Comparison of ENCODE assay signal across 11 cellular contexts in the genomic region with DNA sequence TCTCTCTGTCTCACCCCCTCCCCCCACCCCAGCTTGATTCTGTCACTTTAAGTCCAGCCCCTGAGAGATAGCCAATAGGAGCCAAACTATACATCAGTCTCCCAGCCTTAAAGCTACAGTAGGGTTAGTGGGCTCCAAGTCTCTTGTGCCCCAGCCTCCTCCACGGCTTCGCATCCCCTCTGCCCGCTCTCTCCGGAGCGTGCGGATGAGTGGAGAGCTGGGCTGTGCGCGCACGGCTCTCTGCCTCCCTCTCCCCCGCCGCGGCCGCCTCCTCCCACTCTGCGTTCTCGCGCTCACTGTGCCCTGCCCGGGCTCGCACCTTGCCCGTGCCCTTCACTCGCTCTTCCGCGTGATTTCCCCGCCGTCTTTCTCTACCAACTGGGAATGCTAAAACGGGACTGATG. TPM values are rescaled to one million over a fixed set of nuclear protein-coding genes. Genes with fewer than 3 reads are reported as not detected.
DNase-seq lines count a peak whose midpoint lies in the region; ATAC-seq and TF ChIP-seq lines count a peak whose summit lies in the region.
"Had no signal": no experiment of that assay in that cellular context is flagged by ENCODE, and none has a peak within 500 bp of the region (broad histone marks: within the 10 kb centered on the region; RNA-seq: fewer than 3 reads in every experiment).

A gene (plus strand): TSS at position 137 of the 404 bp plus-strand sequence. CDS start 265 bp downstream, at position 402.

- H2AFZ ChIP-seq in osteoblast (ENCODE audit: low read length), result no peak within 1 kb of the TSS

- H3K27ac ChIP-seq in osteoblast (ENCODE audit: low read depth, low read length), result no peak within 1 kb of the TSS
- no peak within 1 kb of the TSS for H3K27ac ChIP-seq in colonic mucosa
- H3K27ac ChIP-seq: HL-60 had no signal

- H3K36me3 Mint-ChIP-seq in activated CD4-positive, alpha-beta memory T cell treated with anti-CD3 and anti-CD28 coated beads for 36 hours, result no peaks in the 10 kb centered on the region

- H3K4me3 ChIP-seq in NT2/D1 (ENCODE audit: insufficient read length, low read depth) (peak within 1 kb of the TSS; percentile 59), fibroblast of pulmonary artery (replicated peaks; ENCODE audit: low read depth, low read length) (peak within 1 kb of the TSS; percentile 22), osteoblast (ENCODE audit: insufficient read depth, low read length) (no peak within 1 kb of the TSS), colonic mucosa (no peak within 1 kb of the TSS)

- POLR2A ChIA-PET in activated CD4-positive, alpha-beta memory T cell treated with anti-CD3 and anti-CD28 coated beads for 36 hours (lab: Charles Lee), result no interaction called here

- no peaks in the 10 kb centered on the region for H3K36me3 ChIP-seq in NT2/D1 (ENCODE audit: insufficient read depth, insufficient read length, low read length)
- H3K36me3 ChIP-seq in osteoblast (ENCODE audit: insufficient read depth, low read length), result no peaks in the 10 kb centered on the region
- H3K36me3 ChIP-seq in colonic mucosa, result no peaks in the 10 kb centered on the region

- no peaks in the 10 kb centered on the region for H3K9me3 ChIP-seq in NT2/D1 (ENCODE audit: insufficient read depth, low read length)
- no peaks in the 10 kb centered on the region for H3K9me3 ChIP-seq in osteoblast (ENCODE audit: low read depth, low read length)
- no peaks in the 10 kb centered on the region for H3K9me3 ChIP-seq in colonic mucosa

- H3K4me1 ChIP-seq in NT2/D1 (ENCODE audit: insufficient read depth, insufficient read length) (no peaks in the 10 kb centered on the region), osteoblast (ENCODE audit: insufficient read depth, low read length) (no peaks in the 10 kb centered on the region), colonic mucosa (no peaks in the 10 kb centered on the region)

- DNase-seq in ELF-1 (ENCODE audit: low read depth, low spot score) (peak; percentile 64), NT2/D1 (ENCODE audit: low read depth, low spot score) (peak; percentile 54), fibroblast of pulmonary artery (ENCODE audit: low read depth) (peak; percentile 13), osteoblast (ENCODE audit: insufficient read length, low spot score, missing footprints) (no peak), glomerular visceral epithelial cell (ENCODE audit: extremely low spot score) (no peak), colonic mucosa (no peak)
- DNase-seq in activated CD4-positive, alpha-beta memory T cell treated with anti-CD3 and anti-CD28 coated beads for 36 hours, result no peak

- intact Hi-C loops in colonic mucosa (cut with DNase I), result no loop called here
- intact Hi-C loops in activated CD4-positive, alpha-beta memory T cell treated with anti-CD3 and anti-CD28 coated beads for 36 hours (cut with micrococcal nuclease), result no loop called here

- peaks cover 49% of the 10 kb centered on the region for H3K27me3 Mint-ChIP-seq in activated CD4-positive, alpha-beta memory T cell treated with anti-CD3 and anti-CD28 coated beads for 36 hours

- H3K27me3 ChIP-seq in NT2/D1 (ENCODE audit: insufficient read depth, insufficient read length) (peaks cover 59% of the 10 kb centered on the region), osteoblast (ENCODE audit: insufficient read depth, low read length) (peaks cover 69% of the 10 kb centered on the region), colonic mucosa (peaks cover 25% of the 10 kb centered on the region)

- H3K4me3 Mint-ChIP-seq in activated CD4-positive, alpha-beta memory T cell treated with anti-CD3 and anti-CD28 coated beads for 36 hours, result no peak within 1 kb of the TSS
- H3K4me3 Mint-ChIP-seq: T-helper 1 cell treated with Interleukin-12 subunit alpha and Interleukin-12 subunit beta and Interleukin-4 antibody, amounts not matched to agents 30 μg/mL and 1 μg/mL, for 36 hours had no signal

- no peaks in the 10 kb centered on the region for H4K20me1 ChIP-seq in osteoblast (ENCODE audit: insufficient read depth, low read length)

- CTCF ChIA-PET in activated CD4-positive, alpha-beta memory T cell treated with anti-CD3 and anti-CD28 coated beads for 36 hours (lab: Charles Lee), result interaction anchor here (0.8 kb wide), 1 partner anchor 11 kb away, joined by 3 read pairs; no protein-coding TSS in a partner anchor

- ATAC-seq in GM18873 (IDR thresholded peaks at IDR 0.05; ENCODE audit: low FRiP score, unreplicated experiment), result no peak

- TF ChIP-seq CTCF in fibroblast of pulmonary artery (IDR thresholded peaks at IDR 0.05; ENCODE audit: low read length, missing control alignments) (no peak), osteoblast (IDR thresholded peaks at IDR 0.05; ENCODE audit: extremely low read depth, low read depth, low read length) (no peak), colonic mucosa (IDR thresholded peaks at IDR 0.05) (no peak)

- no peaks in the 10 kb centered on the region for H3K9me3 Mint-ChIP-seq in activated CD4-positive, alpha-beta memory T cell treated with anti-CD3 and anti-CD28 coated beads for 36 hours
- H3K9me3 Mint-ChIP-seq: T-helper 1 cell treated with Interleukin-12 subunit alpha and Interleukin-12 subunit beta and Interleukin-4 antibody, amounts not matched to agents 30 μg/mL and 1 μg/mL, for 36 hours had no signal

- peak within 1 kb of the TSS; percentile 23 for H3K4me2 ChIP-seq in osteoblast (ENCODE audit: insufficient read depth, low read length)

- H3K4me1 Mint-ChIP-seq in activated CD4-positive, alpha-beta memory T cell treated with anti-CD3 and anti-CD28 coated beads for 36 hours (ENCODE audit: low read depth), result peaks cover 6% of the 10 kb centered on the region

- H3K79me2 ChIP-seq in osteoblast (ENCODE audit: insufficient read depth, low read length), result no peaks in the 10 kb centered on the region

- H3K9ac ChIP-seq in NT2/D1 (ENCODE audit: insufficient read length, low read depth) (peak within 1 kb of the TSS; percentile 76), colonic mucosa (ENCODE audit: low read depth in 2 of 2, low read length in 2 of 2) (no peak within 1 kb of the TSS)

- H3K27ac Mint-ChIP-seq in activated CD4-positive, alpha-beta memory T cell treated with anti-CD3 and anti-CD28 coated beads for 36 hours, result no peak within 1 kb of the TSS
- H3K27ac Mint-ChIP-seq: T-helper 1 cell treated with Interleukin-12 subunit alpha and Interleukin-12 subunit beta and Interleukin-4 antibody, amounts not matched to agents 30 μg/mL and 1 μg/mL, for 36 hours had no signal

RNA-seq across cellular contexts. Expression of the gene that starts here (rescaled TPM):
- under 0.01 TPM in 1 of 2 replicates, not detected in the other for total RNA-seq in osteoblast
- under 1 TPM; 0.10 to 0.21 TPM for total RNA-seq in colonic mucosa
- under 1 TPM in 1 of 2 experiments, not detected in 1; 0.10 TPM for total RNA-seq in activated CD4-positive, alpha-beta memory T cell treated with anti-CD3 and anti-CD28 coated beads for 36 hours
- total RNA-seq: dermis microvascular lymphatic vessel endothelial cell had no signal

Comparison
In these comparisons a context has a peak if more than half of its experiments do, and no peak if none do; other contexts are left out.
1. DNase-seq: peak in ELF-1 (single experiment), NT2/D1 (single experiment) and fibroblast of pulmonary artery (single experiment); none in osteoblast (single experiment), glomerular visceral epithelial cell (single experiment), colonic mucosa (single experiment) and activated CD4-positive, alpha-beta memory T cell treated with anti-CD3 and anti-CD28 coated beads for 36 hours (single experiment).
2. H3K4me3 ChIP-seq: peak in NT2/D1 (single experiment) and fibroblast of pulmonary artery (single experiment); none in osteoblast (single experiment) and colonic mucosa (single experiment).